In genomic region chr2:137981112-137981679, GRCh38 we compare ENCODE assay signal across 15 cellular contexts. TPM values are rescaled to one million over a fixed set of nuclear protein-coding genes. Genes with fewer than 3 reads are reported as not detected.
"Had no signal": no experiment of that assay in that cellular context is flagged by ENCODE, and none has a peak within 500 bp of the region (broad histone marks: within the 10 kb centered on the region; RNA-seq: fewer than 3 reads in every experiment).

No MANE protein-coding gene starts in this region.

- H3K27me3 ChIP-seq: breast epithelium, esophagus muscularis mucosa, right atrium auricular region had no signal

- H3K36me3 ChIP-seq: breast epithelium, esophagus muscularis mucosa, right atrium auricular region had no signal

- DNase-seq: activated CD4-positive, alpha-beta T cell treated with anti-CD3 and anti-CD28 coated beads, Interleukin-2, amount 50 U/mL, for 48 hours; activated CD4-positive, CD25-positive, alpha-beta regulatory T cell treated with anti-CD3 and anti-CD28 coated beads, Interleukin-2, amount 50 U/mL, for 72 hours; activated gamma-delta T cell; activated naive CD8-positive, alpha-beta T cell treated with anti-CD3 and anti-CD28 coated beads, Interleukin-2, amount 10 ng/mL, durations not matched to agents 7 days and 5 days; activated T-cell treated with anti-CD3 and anti-CD28 coated beads, Interleukin-2, amount 50 U/mL, for 4 hours; glutamatergic neuron; left cardiac atrium; natural killer cell; stimulated activated CD4-positive, alpha-beta T cell treated with anti-CD3 and anti-CD28 coated beads, Interleukin-1b, Interleukin-23, amount 100 ng/mL, for 48 hours; substantia nigra; T-helper 2 cell had no signal

- ATAC-seq: activated T-cell treated with anti-CD3 and anti-CD28 coated beads, Interleukin-2, amount 50 U/mL, for 4 hours; left cardiac atrium; natural killer cell; stimulated activated memory B cell treated with anti-CD40 and anti-IgM and Interleukin-4, amounts not matched to agents 10 μg/mL and 1 μg/mL and 100 μg/mL, for 72 hours had no signal

- H3K27ac ChIP-seq: breast epithelium, esophagus muscularis mucosa had no signal

- H3K9me3 ChIP-seq: breast epithelium, esophagus muscularis mucosa, right atrium auricular region had no signal

- H3K4me3 ChIP-seq: breast epithelium, esophagus muscularis mucosa, right atrium auricular region had no signal

- H3K4me1 ChIP-seq: breast epithelium, esophagus muscularis mucosa, right atrium auricular region had no signal

RNA-seq across cellular contexts. Expression of gene HNMT, which starts 16.9 kb away (rescaled TPM):
- total RNA-seq: activated T-cell treated with anti-CD3 and anti-CD28 coated beads, Interleukin-2, amount 50 U/mL, for 4 hours had no signal
